In genomic region chr6:115759051-115759450, GRCh38 we compare ENCODE assay signal across 20 cellular contexts.
DNase-seq lines count a peak whose midpoint lies in the region; ATAC-seq lines count a peak whose summit lies in the region.
"Had no signal": no experiment of that assay in that cellular context is flagged by ENCODE, and none has a peak within 500 bp of the region (broad histone marks: within the 10 kb centered on the region; RNA-seq: fewer than 3 reads in every experiment).

No MANE protein-coding gene starts in this region.

- ATAC-seq in HG03354 (IDR thresholded peaks at IDR 0.05; ENCODE audit: poor library complexity, severe bottlenecking, unreplicated experiment): no peak
- ATAC-seq: GM12878 had no signal

- DNase-seq in NCI-H748 (lab: John Stamatoyannopoulos, UW; ENCODE audit: unreplicated experiment) (peak; percentile 22), NCI-H748 treated with DMSO at 0.1 percent for 48 hours (lab: John Stamatoyannopoulos, UW) (no peak), SK-N-DZ (ENCODE audit: low spot score) (peak; percentile 91), A172 (ENCODE audit: low spot score) (no peak)
- DNase-seq: ACHN; BE2C; C1 segment of cervical spinal cord; CD4-positive, alpha-beta memory T cell; CD4-positive, CD25-positive, alpha-beta regulatory T cell; CD8-positive, alpha-beta memory T cell; COR-L47; DMS 273 treated with DMSO at 0.1 percent for 48 hours; DMS153; DMS53; DMS79; DND-41; EL; GDM1 had no signal

Comparison
In these comparisons a context has a peak if more than half of its experiments do, and no peak if none do; other contexts are left out.
1. DNase-seq: peak in NCI-H748 (single experiment) and SK-N-DZ (single experiment); none in NCI-H748 treated with DMSO at 0.1 percent for 48 hours (single experiment) and A172 (single experiment).